Comparison of ENCODE assay signal across 1 cellular context in the genomic region with DNA sequence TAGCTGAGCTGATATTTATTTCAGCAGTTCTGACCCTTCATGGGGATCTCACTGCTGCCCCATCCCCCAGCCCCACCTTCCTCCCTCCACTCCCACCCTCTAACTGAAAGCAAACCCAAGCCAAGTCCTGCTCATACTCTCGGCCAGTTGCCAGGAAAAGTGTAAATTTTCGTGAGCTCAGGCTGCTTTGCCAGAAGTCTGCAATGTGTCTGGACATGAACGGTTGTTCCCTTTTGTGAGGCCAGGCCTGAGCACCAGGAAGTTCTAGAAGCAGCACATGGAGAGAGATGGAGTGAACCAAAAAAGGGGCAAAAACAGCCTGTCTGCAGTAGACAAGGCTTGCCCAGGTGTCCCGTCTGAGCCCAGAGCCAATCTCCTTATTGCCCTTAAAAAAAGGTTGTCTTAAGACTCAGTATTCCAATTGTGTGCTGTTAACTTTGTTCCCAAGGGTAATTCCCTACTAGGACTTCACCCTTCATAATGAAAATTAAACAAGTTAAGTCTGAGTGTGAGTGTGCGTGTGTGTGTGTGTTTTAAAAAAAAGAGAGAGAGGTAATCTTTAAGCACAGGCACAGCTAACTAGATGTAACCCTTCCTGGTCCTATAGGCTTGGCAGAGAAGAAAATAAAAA.
TF ChIP-seq lines count a peak whose summit lies in the region.

No MANE protein-coding gene starts in this region.

TF ChIP-seq in GM23338, 12 proteins besides CTCF, POLR2A, EP300 and RAD21 (continued from another document):
- TF ChIP-seq REST (IDR thresholded peaks at IDR 0.05; ENCODE audit: unreplicated experiment) (no peak), POLR2AphosphoS5 (IDR thresholded peaks at IDR 0.05; ENCODE audit: low read depth) (no peak), EZH2phosphoT487 (IDR thresholded peaks at IDR 0.05; ENCODE audit: unreplicated experiment) (no peak), ZNF462 (CRISPR knock-in tag; IDR thresholded peaks at IDR 0.05) (no peak), ZNF114 (CRISPR knock-in tag; IDR thresholded peaks at IDR 0.05) (no peak), NANOG (IDR thresholded peaks at IDR 0.05; ENCODE audit: borderline replicate concordance) (no peak)
- TF ChIP-seq, protein P1, sequence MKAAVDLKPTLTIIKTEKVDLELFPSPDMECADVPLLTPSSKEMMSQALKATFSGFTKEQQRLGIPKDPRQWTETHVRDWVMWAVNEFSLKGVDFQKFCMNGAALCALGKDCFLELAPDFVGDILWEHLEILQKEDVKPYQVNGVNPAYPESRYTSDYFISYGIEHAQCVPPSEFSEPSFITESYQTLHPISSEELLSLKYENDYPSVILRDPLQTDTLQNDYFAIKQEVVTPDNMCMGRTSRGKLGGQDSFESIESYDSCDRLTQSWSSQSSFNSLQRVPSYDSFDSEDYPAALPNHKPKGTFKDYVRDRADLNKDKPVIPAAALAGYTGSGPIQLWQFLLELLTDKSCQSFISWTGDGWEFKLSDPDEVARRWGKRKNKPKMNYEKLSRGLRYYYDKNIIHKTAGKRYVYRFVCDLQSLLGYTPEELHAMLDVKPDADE (IDR thresholded peaks at IDR 0.05): no peak
